Comparison of ENCODE assay signal across 19 cellular contexts in the genomic region with DNA sequence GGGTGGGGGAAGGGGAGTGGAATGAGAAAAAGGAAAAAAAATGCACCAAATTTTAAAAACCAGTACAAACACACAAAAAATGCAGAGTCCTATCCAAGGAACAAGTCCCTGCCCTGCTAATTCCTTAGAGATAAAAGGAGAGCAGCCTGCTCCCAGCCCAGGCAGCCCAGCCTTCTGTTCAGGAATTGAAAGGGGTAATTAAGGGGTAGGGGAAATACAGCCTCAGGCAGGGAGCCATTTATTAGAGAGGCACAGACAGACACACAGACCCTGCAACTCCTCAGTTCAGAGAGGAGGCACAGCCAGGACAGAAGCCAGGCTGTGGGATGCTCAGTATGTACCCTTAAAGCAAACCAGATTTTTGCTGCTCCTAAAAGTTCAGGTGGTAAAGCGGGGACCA.
"Had no signal": no experiment of that assay in that cellular context is flagged by ENCODE, and none has a peak within 500 bp of the region (broad histone marks: within the 10 kb centered on the region; RNA-seq: fewer than 3 reads in every experiment).

No MANE protein-coding gene starts in this region.

- H3K27ac ChIP-seq: coronary artery, ovary, stomach, upper lobe of left lung had no signal

- H3K4me1 Mint-ChIP-seq: activated CD4-positive, alpha-beta memory T cell treated with anti-CD3 and anti-CD28 coated beads, Interleukin-2, amount 10 ng/mL, durations not matched to agents 7 days and 5 days; activated CD8-positive, alpha-beta memory T cell treated with anti-CD3 and anti-CD28 coated beads, Interleukin-2, amount 10 ng/mL, durations not matched to agents 7 days and 5 days; activated naive CD8-positive, alpha-beta T cell treated with anti-CD3 and anti-CD28 coated beads, Interleukin-2, amount 50 U/mL, for 24 hours; immature natural killer cell had no signal

- H3K4me3 ChIP-seq: coronary artery, gastrocnemius medialis, ovary, right lobe of liver, stomach, upper lobe of left lung had no signal

- H3K4me3 Mint-ChIP-seq: activated CD4-positive, alpha-beta memory T cell treated with anti-CD3 and anti-CD28 coated beads, Interleukin-2, amount 10 ng/mL, durations not matched to agents 7 days and 5 days; activated CD8-positive, alpha-beta memory T cell treated with anti-CD3 and anti-CD28 coated beads, Interleukin-2, amount 10 ng/mL, durations not matched to agents 7 days and 5 days; activated naive CD4-positive, alpha-beta T cell treated with anti-CD3 and anti-CD28 coated beads for 36 hours; activated naive CD8-positive, alpha-beta T cell treated with anti-CD3 and anti-CD28 coated beads, Interleukin-2, amount 50 U/mL, for 24 hours; immature natural killer cell had no signal

- DNase-seq: activated CD4-positive, alpha-beta memory T cell treated with anti-CD3 and anti-CD28 coated beads, Interleukin-2, amount 10 ng/mL, durations not matched to agents 7 days and 5 days; activated CD4-positive, alpha-beta T cell treated with anti-CD3 and anti-CD28 coated beads for 48 hours; activated CD4-positive, CD25-positive, alpha-beta regulatory T cell; activated CD8-positive, alpha-beta memory T cell treated with anti-CD3 and anti-CD28 coated beads, Interleukin-2, amount 10 ng/mL, durations not matched to agents 7 days and 5 days; activated naive CD4-positive, alpha-beta T cell treated with anti-CD3 and anti-CD28 coated beads for 36 hours; activated naive CD8-positive, alpha-beta T cell treated with anti-CD3 and anti-CD28 coated beads, Interleukin-2, amount 50 U/mL, for 24 hours; aorta; immature natural killer cell; left ventricle myocardium superior; ovary; right lobe of liver; small intestine; stimulated activated CD4-positive, alpha-beta T cell treated with anti-CD3 and anti-CD28 coated beads, Interleukin-4, amount 100 ng/mL, for 1 hour; stomach; T-helper 9 cell; upper lobe of left lung had no signal

- H3K27ac Mint-ChIP-seq: activated CD4-positive, alpha-beta memory T cell treated with anti-CD3 and anti-CD28 coated beads, Interleukin-2, amount 10 ng/mL, durations not matched to agents 7 days and 5 days; activated CD8-positive, alpha-beta memory T cell treated with anti-CD3 and anti-CD28 coated beads, Interleukin-2, amount 10 ng/mL, durations not matched to agents 7 days and 5 days; activated naive CD4-positive, alpha-beta T cell treated with anti-CD3 and anti-CD28 coated beads for 36 hours; activated naive CD8-positive, alpha-beta T cell treated with anti-CD3 and anti-CD28 coated beads, Interleukin-2, amount 50 U/mL, for 24 hours; immature natural killer cell had no signal

- H3K36me3 ChIP-seq: gastrocnemius medialis, ovary, right lobe of liver, upper lobe of left lung had no signal

- H3K27me3 ChIP-seq: gastrocnemius medialis, ovary, right lobe of liver, stomach, upper lobe of left lung had no signal

- H3K9me3 Mint-ChIP-seq: activated CD4-positive, alpha-beta memory T cell treated with anti-CD3 and anti-CD28 coated beads, Interleukin-2, amount 10 ng/mL, durations not matched to agents 7 days and 5 days; activated naive CD4-positive, alpha-beta T cell treated with anti-CD3 and anti-CD28 coated beads for 36 hours; activated naive CD8-positive, alpha-beta T cell treated with anti-CD3 and anti-CD28 coated beads, Interleukin-2, amount 50 U/mL, for 24 hours had no signal

- H3K4me1 ChIP-seq: gastrocnemius medialis, upper lobe of left lung had no signal

- H3K9me3 ChIP-seq: ovary, right lobe of liver had no signal

- H3K36me3 Mint-ChIP-seq: activated CD8-positive, alpha-beta memory T cell treated with anti-CD3 and anti-CD28 coated beads, Interleukin-2, amount 10 ng/mL, durations not matched to agents 7 days and 5 days; immature natural killer cell had no signal

- ATAC-seq: activated CD8-positive, alpha-beta memory T cell treated with anti-CD3 and anti-CD28 coated beads, Interleukin-2, amount 10 ng/mL, durations not matched to agents 7 days and 5 days; activated naive CD8-positive, alpha-beta T cell treated with anti-CD3 and anti-CD28 coated beads, Interleukin-2, amount 50 U/mL, for 24 hours; esophagus mucosa; gastrocnemius medialis had no signal
